9 cellular contexts compared by ENCODE assay signal in the genomic region with DNA sequence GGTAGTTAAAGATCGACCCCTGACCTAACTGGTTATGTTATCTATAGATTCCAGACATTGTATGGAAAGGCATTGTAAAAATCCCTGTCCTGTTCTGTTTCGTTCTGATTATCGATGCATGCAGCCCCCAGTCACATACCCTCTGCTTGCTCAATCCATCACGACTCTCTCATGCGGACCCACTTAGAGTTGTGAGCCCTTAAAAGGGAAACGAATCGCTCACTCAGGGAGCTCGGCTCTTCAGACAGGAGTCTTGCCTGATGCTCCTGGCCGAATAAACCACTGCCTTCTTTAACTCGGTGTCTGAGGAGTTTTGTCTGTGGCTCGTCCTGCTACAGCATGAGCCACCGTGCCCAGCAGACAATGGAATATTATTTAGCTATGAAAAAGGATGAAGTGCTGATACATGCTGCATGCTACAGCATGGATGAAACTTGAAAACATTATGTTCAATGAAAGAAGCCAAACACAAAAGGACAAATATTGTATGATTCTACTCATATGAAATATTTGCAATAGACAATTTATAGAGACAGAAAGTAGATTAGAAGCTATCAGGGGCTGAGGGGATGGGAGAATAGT. TPM values are rescaled to one million over a fixed set of nuclear protein-coding genes. Genes with fewer than 3 reads are reported as not detected.
DNase-seq lines count a peak whose midpoint lies in the region; ATAC-seq and TF ChIP-seq lines count a peak whose summit lies in the region.
"Had no signal": no experiment of that assay in that cellular context is flagged by ENCODE, and none has a peak within 500 bp of the region (broad histone marks: within the 10 kb centered on the region; RNA-seq: fewer than 3 reads in every experiment).

No MANE protein-coding gene starts in this region.

- peak overlapping the region; percentile 17; the same call in 1 of the 2 replicates for H3K9ac ChIP-seq in iPS-20b (ENCODE audit: low read depth, low read length)
- H3K9ac ChIP-seq in mesendoderm (ENCODE audit: low read length): no peak overlapping the region

- H3K9me3 ChIP-seq in iPS-20b (ENCODE audit: insufficient read depth, low read depth, low read length) (no peaks in the 10 kb centered on the region), tibial nerve (no peaks in the 10 kb centered on the region), mucosa of descending colon (no peaks in the 10 kb centered on the region)
- H3K9me3 ChIP-seq: gastrocnemius medialis had no signal

- H3K79me1 ChIP-seq in mesendoderm (ENCODE audit: low read length): no peaks in the 10 kb centered on the region

- H3K56ac ChIP-seq in mesendoderm (ENCODE audit: low read length): no peak overlapping the region

- CTCF ChIA-PET in activated naive CD4-positive, alpha-beta T cell treated with anti-CD3 and anti-CD28 coated beads for 36 hours (lab: Charles Lee): interaction anchor here (0.5 to 3.9 kb wide), 35 partner anchors 9 to 278 kb away, joined by 3 to 87 read pairs (median 4); a partner anchor contains a TSS
- CTCF ChIA-PET in WTC11 (lab: Charles Lee): interaction anchor here (0.6 to 5.1 kb wide), 66 partner anchors 8 to 590 kb away, joined by 3 to 146 read pairs (median 5); a partner anchor contains a TSS

- no peak overlapping the region for H2BK120ac ChIP-seq in mesendoderm (ENCODE audit: low read depth, low read length)

- H3K4me3 ChIP-seq in iPS-20b (ENCODE audit: low read length) (peak overlapping the region; percentile 50), tibial nerve (peak overlapping the region in 2 of 4 donors; percentile 6 to 35), mucosa of descending colon (no peak overlapping the region), mesendoderm (ENCODE audit: low read length) (no peak overlapping the region)
- H3K4me3 ChIP-seq: gastrocnemius medialis had no signal

- H4K8ac ChIP-seq in mesendoderm (ENCODE audit: low read depth, low read length): no peak overlapping the region

- H2BK15ac ChIP-seq in mesendoderm (replicated peaks; ENCODE audit: low read depth): no peak overlapping the region

- H3K36me3 Mint-ChIP-seq in activated naive CD4-positive, alpha-beta T cell treated with anti-CD3 and anti-CD28 coated beads for 36 hours (ENCODE audit: low read depth): no peaks in the 10 kb centered on the region
- no peaks in the 10 kb centered on the region for H3K36me3 Mint-ChIP-seq in WTC11

- no peak overlapping the region for H3K18ac ChIP-seq in mesendoderm (ENCODE audit: low read length)

- no peak overlapping the region for H3K4me2 ChIP-seq in mesendoderm (ENCODE audit: low read length)

- no peaks in the 10 kb centered on the region for H3K27me3 Mint-ChIP-seq in activated naive CD4-positive, alpha-beta T cell treated with anti-CD3 and anti-CD28 coated beads for 36 hours (ENCODE audit: low read depth)
- 0 out of 2 replicates have a peak, but pooled peaks cover 2% of the 10 kb centered on the region for H3K27me3 Mint-ChIP-seq in WTC11 (ENCODE audit: low read depth)

- H3K9me3 Mint-ChIP-seq in activated naive CD4-positive, alpha-beta T cell treated with anti-CD3 and anti-CD28 coated beads for 36 hours: no peaks in the 10 kb centered on the region
- H3K9me3 Mint-ChIP-seq in WTC11: no peaks in the 10 kb centered on the region

- no peak for DNase-seq in activated naive CD4-positive, alpha-beta T cell treated with anti-CD3 and anti-CD28 coated beads for 36 hours
- DNase-seq in activated naive CD4-positive, alpha-beta T cell (lab: John Stamatoyannopoulos, UW): no peak
- DNase-seq in WTC11 (ENCODE audit: low spot score): no peak
- DNase-seq in tibial nerve (ENCODE audit: low spot score in 2 of 2): no peak
- DNase-seq in mucosa of descending colon: no peak
- DNase-seq in mesendoderm: no peak

- intact Hi-C loops in activated naive CD4-positive, alpha-beta T cell treated with anti-CD3 and anti-CD28 coated beads for 36 hours (cut with micrococcal nuclease): loop anchor here (1.0 kb wide), 6 partner anchors 16 to 275 kb away; a partner anchor contains a TSS
- intact Hi-C loops in mucosa of descending colon (cut with DNase I, micrococcal nuclease): loop anchor here in 1 of 2 donors (10.0 kb wide), 1 partner anchor 57 kb away; no protein-coding TSS in a partner anchor

- H3K4me1 ChIP-seq in iPS-20b (ENCODE audit: insufficient read depth, low read length) (no peaks in the 10 kb centered on the region), tibial nerve (peaks cover 0 to 13% (median 0%) of the 10 kb centered on the region in 4 donors), mucosa of descending colon (ENCODE audit: low read depth) (peaks cover 14% of the 10 kb centered on the region), mesendoderm (ENCODE audit: control insufficient read depth, low read depth, low read length) (peaks cover 6% of the 10 kb centered on the region)
- H3K4me1 ChIP-seq: gastrocnemius medialis had no signal

- ATAC-seq in WTC11: no peak
- ATAC-seq in mucosa of descending colon: no peak
- ATAC-seq in HG03280 (IDR thresholded peaks at IDR 0.05; ENCODE audit: unreplicated experiment): no peak

- no peak overlapping the region for H3K4ac ChIP-seq in mesendoderm (ENCODE audit: low read depth, low read length)

- peak overlapping the region; percentile 83 for H3K4me3 Mint-ChIP-seq in activated naive CD4-positive, alpha-beta T cell treated with anti-CD3 and anti-CD28 coated beads for 36 hours
- H3K4me3 Mint-ChIP-seq in WTC11: peak overlapping the region; percentile 21; the same call in 1 of the 2 replicates

- no peak overlapping the region for H2AK5ac ChIP-seq in mesendoderm (ENCODE audit: low read length)

- no peaks in the 10 kb centered on the region for H3K79me2 ChIP-seq in mesendoderm (ENCODE audit: control insufficient read depth, insufficient read depth, low read length)

- no peak overlapping the region for H3K23ac ChIP-seq in mesendoderm (ENCODE audit: low read length)

- TF ChIP-seq EP300 in tibial nerve (IDR thresholded peaks at IDR 0.05): no peak

- TF ChIP-seq POLR2A in tibial nerve (IDR thresholded peaks at IDR 0.05): no peak

- H3K27ac ChIP-seq in iPS-20b (ENCODE audit: low read length) (no peak overlapping the region), tibial nerve (peak overlapping the region in 3 of 4 donors; percentile 40 to 61 (median 54)), mesendoderm (ENCODE audit: low read depth, low read length) (no peak overlapping the region)
- H3K27ac ChIP-seq: gastrocnemius medialis had no signal

- H3K27me3 ChIP-seq in iPS-20b (ENCODE audit: insufficient read depth, low read length) (no peaks in the 10 kb centered on the region), tibial nerve (peaks cover 0 to 4% of the 10 kb centered on the region in 2 donors), mesendoderm (ENCODE audit: insufficient read depth, low read length, poor library complexity) (no peaks in the 10 kb centered on the region)
- H3K27me3 ChIP-seq: gastrocnemius medialis had no signal

- no peaks in the 10 kb centered on the region for H3K36me3 ChIP-seq in iPS-20b (ENCODE audit: insufficient read depth, low read depth, low read length)
- no peaks in the 10 kb centered on the region for H3K36me3 ChIP-seq in tibial nerve
- H3K36me3 ChIP-seq in mucosa of descending colon (ENCODE audit: low read depth): no peaks in the 10 kb centered on the region
- H3K36me3 ChIP-seq in mesendoderm (ENCODE audit: control insufficient read depth, insufficient read depth, low read length): no peaks in the 10 kb centered on the region
- H3K36me3 ChIP-seq: gastrocnemius medialis had no signal

- TF ChIP-seq CTCF in WTC11 (IDR thresholded peaks at IDR 0.05) (no peak), tibial nerve (IDR thresholded peaks at IDR 0.05) (no peak), mucosa of descending colon (IDR thresholded peaks at IDR 0.05) (no peak)

- no peak overlapping the region for H4K5ac ChIP-seq in mesendoderm (ENCODE audit: low read length)

- POLR2A ChIA-PET in WTC11 (lab: Charles Lee): interaction anchor here (0.8 to 1.4 kb wide), 7 partner anchors 12 to 119 kb away, joined by 3 to 11 read pairs (median 4); a partner anchor contains a TSS

- H3K4me1 Mint-ChIP-seq in activated naive CD4-positive, alpha-beta T cell treated with anti-CD3 and anti-CD28 coated beads for 36 hours (ENCODE audit: low read depth): peaks cover 13% of the 10 kb centered on the region
- H3K4me1 Mint-ChIP-seq in WTC11: peaks cover 2% of the 10 kb centered on the region; the same call in 1 of the 2 replicates

- H3K27ac Mint-ChIP-seq in activated naive CD4-positive, alpha-beta T cell treated with anti-CD3 and anti-CD28 coated beads for 36 hours: peak overlapping the region; percentile 86
- H3K27ac Mint-ChIP-seq in WTC11: no peak overlapping the region

- 82 to 84% methylated on average over 12 of the region's 12 CpGs for WGBS in tibial nerve, 2 donors
- whole genome bisulfite sequencing in mesendoderm (ENCODE audit: extremely low coverage, insufficient coverage, low lambda C conversion rate): no CpG with 5 or more reads among the region's 12 CpGs

- no peak overlapping the region for H2BK5ac ChIP-seq in mesendoderm (ENCODE audit: low read length)

TF ChIP-seq in WTC11, 78 proteins besides CTCF, POLR2A, EP300 and RAD21:
- no peak for TF ChIP-seq ZNF317 (CRISPR knock-in tag; IDR thresholded peaks at IDR 0.05; ENCODE audit: borderline replicate concordance, low read depth)

RNA-seq across cellular contexts. Expression of a gene that starts 12.0 kb away (rescaled TPM):
- not detected for total RNA-seq in activated naive CD4-positive, alpha-beta T cell treated with anti-CD3 and anti-CD28 coated beads for 36 hours
- 0.33 TPM in 1 of 3 replicates, not detected in the others for total RNA-seq in WTC11 (2021)
- not detected for total RNA-seq in tibial nerve
- total RNA-seq in mucosa of descending colon: 10 to 100 TPM; 10.7 to 93.5 (median 23.1) TPM
- polyA plus RNA-seq in mesendoderm (2013, experiment 1 of 2): not detected
- not detected for polyA plus RNA-seq in mesendoderm (2013, experiment 2 of 2)
- total RNA-seq: gastrocnemius medialis had no signal

RNA-seq across cellular contexts. Expression of a gene that starts 16.7 kb away (rescaled TPM):
- 10 to 100 TPM; 46.1 to 49.1 TPM for total RNA-seq in activated naive CD4-positive, alpha-beta T cell treated with anti-CD3 and anti-CD28 coated beads for 36 hours
- 59.5 to 66.3 TPM (median 61.6 TPM) in 3 replicates for total RNA-seq in WTC11 (2021)
- total RNA-seq in tibial nerve: 10 to 100 TPM; 66.3 to 99.0 (median 77.2) TPM
- total RNA-seq in mucosa of descending colon: 10 to 100 TPM; 70.4 to 79.0 (median 74.3) TPM
- 23.0 TPM for polyA plus RNA-seq in mesendoderm (2013, experiment 1 of 2)
- 23.5 TPM for polyA plus RNA-seq in mesendoderm (2013, experiment 2 of 2)

RNA-seq across cellular contexts. Expression of a gene that starts 31.6 kb away (rescaled TPM):
- 1 to 10 TPM; 1.9 to 2.8 TPM for total RNA-seq in activated naive CD4-positive, alpha-beta T cell treated with anti-CD3 and anti-CD28 coated beads for 36 hours
- total RNA-seq in WTC11 (2021): 9.6 to 12.7 TPM (median 10.4 TPM) in 3 replicates
- total RNA-seq in tibial nerve: 10 to 100 TPM; 28.4 to 53.4 (median 33.4) TPM
- total RNA-seq in mucosa of descending colon: 10 to 100 TPM; 31.5 to 52.0 (median 48.2) TPM
- 70.7 TPM for polyA plus RNA-seq in mesendoderm (2013, experiment 1 of 2)
- polyA plus RNA-seq in mesendoderm (2013, experiment 2 of 2): 66.2 TPM

RNA-seq across cellular contexts. Expression of a gene that starts 47.6 kb away (rescaled TPM):
- total RNA-seq in activated naive CD4-positive, alpha-beta T cell treated with anti-CD3 and anti-CD28 coated beads for 36 hours: 10 to 100 TPM; 45.9 to 51.0 TPM
- total RNA-seq in WTC11 (2021) (35.4 to 39.4 TPM (median 36.6 TPM) in 3 replicates), tibial nerve (10 to 100 TPM in 2 of 4 donors, 1 to 10 TPM in 2; 7.5 to 19.8 (median 13.9) TPM), mucosa of descending colon (10 to 100 TPM; 48.8 to 98.2 (median 96.6) TPM)
- 19.3 TPM for polyA plus RNA-seq in mesendoderm (2013, experiment 1 of 2)
- polyA plus RNA-seq in mesendoderm (2013, experiment 2 of 2): 19.6 TPM

Comparison
In these comparisons a context has a peak if more than half of its experiments do, and no peak if none do; other contexts are left out.
1. H3K27ac ChIP-seq: peak in tibial nerve (3 of 4); none in iPS-20b (single experiment) and mesendoderm (single experiment).